In the genomic region with DNA sequence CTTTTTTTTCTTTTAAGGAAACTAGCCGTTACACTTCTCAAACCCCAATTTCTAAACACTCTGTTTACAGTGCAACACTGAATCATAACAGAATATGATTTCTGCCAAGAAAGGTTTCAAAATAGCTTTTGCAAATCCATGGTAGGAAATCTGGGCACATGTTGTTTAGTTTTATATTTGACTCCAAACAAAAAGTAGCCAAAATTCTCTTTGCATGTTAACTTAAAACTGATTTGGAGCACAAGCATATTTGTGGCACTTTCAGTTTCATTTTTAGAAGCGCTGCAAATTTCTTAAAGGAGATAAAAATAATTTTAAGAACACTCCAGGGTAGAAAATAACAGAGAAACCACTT, we compare ENCODE assay signal across 8 cellular contexts.
DNase-seq lines count a peak whose midpoint lies in the region; ATAC-seq and TF ChIP-seq lines count a peak whose summit lies in the region.

No MANE protein-coding gene starts in this region.

- peak; percentile 13 for ATAC-seq in GM18498 (IDR thresholded peaks at IDR 0.05; ENCODE audit: unreplicated experiment)
- no peak for ATAC-seq in HG02798 (IDR thresholded peaks at IDR 0.05; ENCODE audit: poor library complexity, unreplicated experiment)

- DNase-seq in HL-60 (ENCODE audit: low read depth in 1 of 2, low spot score in 1 of 2) (no peak), cardiac fibroblast (ENCODE audit: low read depth in 2 of 2) (peak; percentile 46 to 74), NCI-H446 (lab: John Stamatoyannopoulos, UW) (no peak)
- no peak for DNase-seq in stimulated activated CD4-positive, alpha-beta T cell treated with anti-CD3 and anti-CD28 coated beads, Interleukin-4, amount 100 ng/mL, for 24 hours
- DNase-seq in activated CD4-positive, alpha-beta T cell treated with anti-CD3 and anti-CD28 coated beads, Interleukin-2, amount 50 U/mL, for 1 hour, result no peak

- no peaks in the 10 kb centered on the region for H3K36me3 ChIP-seq in mucosa of stomach (ENCODE audit: control insufficient read depth, insufficient read depth, low read length)

- TF ChIP-seq CTCF in HL-60 (IDR thresholded peaks at IDR 0.05; ENCODE audit: insufficient read depth, low read length) (no peak), cardiac fibroblast (IDR thresholded peaks at IDR 0.05; ENCODE audit: low read depth, low read length) (no peak)

- peak overlapping the region; percentile 67 for H3K9ac ChIP-seq in mucosa of stomach (ENCODE audit: low read length)

- H3K27me3 ChIP-seq in HL-60 (ENCODE audit: insufficient read depth, poor library complexity, severe bottlenecking) (no peaks in the 10 kb centered on the region), mucosa of stomach (ENCODE audit: control insufficient read depth, insufficient read depth, low read length) (no peaks in the 10 kb centered on the region)

- H3K27ac ChIP-seq in HL-60 (replicated peaks), result peak overlapping the region; percentile 3

- no peaks in the 10 kb centered on the region for H3K4me1 ChIP-seq in mucosa of stomach (ENCODE audit: control insufficient read depth, insufficient read depth, low read length)

- H3K4me3 ChIP-seq in HL-60 (replicated peaks; ENCODE audit: insufficient read depth, low read length) (peak overlapping the region; percentile 34), cardiac fibroblast (replicated peaks in 1 of 2; ENCODE audit: low read depth in 2 of 2, low read length in 2 of 2) (peak overlapping the region; percentile 20 to 49), mucosa of stomach (ENCODE audit: low read length) (peak overlapping the region; percentile 44)

- no peaks in the 10 kb centered on the region for H3K9me3 ChIP-seq in mucosa of stomach (ENCODE audit: control insufficient read depth, low read length)

Comparison
In these comparisons a context has a peak if more than half of its experiments do, and no peak if none do; other contexts are left out.
1. DNase-seq: peak in cardiac fibroblast (2 of 2); none in HL-60 (0 of 2), stimulated activated CD4-positive, alpha-beta T cell treated with anti-CD3 and anti-CD28 coated beads, Interleukin-4, amount 100 ng/mL, for 24 hours (single experiment), activated CD4-positive, alpha-beta T cell treated with anti-CD3 and anti-CD28 coated beads, Interleukin-2, amount 50 U/mL, for 1 hour (single experiment) and NCI-H446 (0 of 2).
2. Peak in every context shown above with its lines, with median percentiles within 50 percentile points of each other: H3K4me3 ChIP-seq.